15 cellular contexts compared by ENCODE assay signal in genomic region chr10:85667638-85668233, GRCh38.
DNase-seq lines count a peak whose midpoint lies in the region; ATAC-seq and TF ChIP-seq lines count a peak whose summit lies in the region.
"Had no signal": no experiment of that assay in that cellular context is flagged by ENCODE, and none has a peak within 500 bp of the region (broad histone marks: within the 10 kb centered on the region; RNA-seq: fewer than 3 reads in every experiment).

No MANE protein-coding gene starts in this region.

- no peak overlapping the region for H3T11ph ChIP-seq in H9 (ENCODE audit: low read length)

- no peak overlapping the region for H3K23ac ChIP-seq in H9 (ENCODE audit: insufficient read length, low read depth, low read length)

- DNase-seq in H9 (peak; percentile 47), NCI-H345 treated with DMSO at 0.1 percent for 48 hours (lab: John Stamatoyannopoulos, UW; ENCODE audit: unreplicated experiment) (peak; percentile 1), foreskin keratinocyte (no peak), neural progenitor cell (ENCODE audit: low spot score) (peak; percentile 67)
- no peak for DNase-seq in activated effector memory CD4-positive, alpha-beta T cell treated with Interleukin-2 at 50 U/mL for 16 hours
- DNase-seq in naive thymus-derived CD4-positive, alpha-beta T cell, result no peak
- DNase-seq in activated naive CD4-positive, alpha-beta T cell treated with Interleukin-2 at 50 U/mL for 16 hours, result no peak
- DNase-seq: GM23248, KBM-7, NCI-H1417 treated with DMSO at 0.1 percent for 48 hours, NCI-H2081, NCI-H524, Right ventricle myocardium superior, SK-N-SH had no signal

- H4K20me1 ChIP-seq in H9 (ENCODE audit: control insufficient read depth, insufficient read depth, insufficient read length) (no peaks in the 10 kb centered on the region), neural progenitor cell (ENCODE audit: low read depth) (no peaks in the 10 kb centered on the region)

- H3K36me3 Mint-ChIP-seq in H9 (ENCODE audit: insufficient read depth in 1 of 3, low read depth in 3 of 3) (peaks cover 1 to 17% (median 7%) of the 10 kb centered on the region in 3 experiments; a peak in 5 of 7 replicates), neural progenitor cell (no peaks in the 10 kb centered on the region)
- peaks cover 0 to 4% (median 0%) of the 10 kb centered on the region in 5 donors for H3K36me3 Mint-ChIP-seq in naive thymus-derived CD4-positive, alpha-beta T cell

- H3K27ac Mint-ChIP-seq in H9 (peak overlapping the region in 2 of 3 experiments; percentile 13 to 34; a peak in 3 of 7 replicates), neural progenitor cell (no peak overlapping the region)
- H3K27ac Mint-ChIP-seq in naive thymus-derived CD4-positive, alpha-beta T cell, result no peak overlapping the region

- no peak overlapping the region for H2BK15ac ChIP-seq in H9 (ENCODE audit: low read depth, low read length)

- no peak overlapping the region for H2BK12ac ChIP-seq in H9 (ENCODE audit: insufficient read length, low read depth, low read length)

- no peaks in the 10 kb centered on the region for H3K79me1 ChIP-seq in H9 (ENCODE audit: insufficient read depth, low read depth, low read length, poor library complexity, severe bottlenecking)

- H3K14ac ChIP-seq in H9 (ENCODE audit: insufficient read depth, low read length), result no peak overlapping the region

- peaks cover 7 to 8% of the 10 kb centered on the region in 2 experiments; a peak in 4 of 5 replicates for H3K9me3 Mint-ChIP-seq in H9
- peaks cover 16% of the 10 kb centered on the region for H3K9me3 Mint-ChIP-seq in neural progenitor cell
- H3K9me3 Mint-ChIP-seq in naive thymus-derived CD4-positive, alpha-beta T cell, result peaks cover under 1 to 13% (median 5%) of the 10 kb centered on the region in 11 donors

- peaks cover 17% of the 10 kb centered on the region for H3F3A ChIP-seq in neural progenitor cell (ENCODE audit: low read depth)

- no peak overlapping the region for H3K4ac ChIP-seq in H9 (ENCODE audit: low read depth, low read length)

- H4K91ac ChIP-seq in H9 (ENCODE audit: insufficient read length, low read depth, low read length), result no peak overlapping the region

- H4K8ac ChIP-seq in H9 (replicated peaks; ENCODE audit: insufficient read length, low read depth, low read length), result no peak overlapping the region

- no peak overlapping the region for H2AFZ ChIP-seq in H9 (ENCODE audit: low read length)
- H2AFZ ChIP-seq in neural progenitor cell (replicated peaks), result no peak overlapping the region
- H2AFZ ChIP-seq: GM23248 had no signal

- H2BK5ac ChIP-seq in H9 (ENCODE audit: insufficient read length, low read length), result no peak overlapping the region

- no peak overlapping the region for H2BK20ac ChIP-seq in H9 (ENCODE audit: low read depth, low read length, poor library complexity, severe bottlenecking)

- H3K27me3 ChIP-seq in H9 (ENCODE audit: insufficient read depth, low read length) (no peaks in the 10 kb centered on the region), foreskin keratinocyte (no peaks in the 10 kb centered on the region), neural progenitor cell (no peaks in the 10 kb centered on the region)
- H3K27me3 ChIP-seq in naive thymus-derived CD4-positive, alpha-beta T cell (ENCODE audit: control insufficient read depth in 2 of 2, insufficient read depth in 2 of 2, low read length in 2 of 2), result no peaks in the 10 kb centered on the region

- peak; percentile 21 for ATAC-seq in foreskin keratinocyte
- ATAC-seq in naive thymus-derived CD4-positive, alpha-beta T cell, result no peak

- no peak overlapping the region for H2BK120ac ChIP-seq in H9 (ENCODE audit: low read depth, low read length, poor library complexity, severe bottlenecking)

- H3K27me3 Mint-ChIP-seq in H9 (ENCODE audit: low read depth) (peaks cover 25% of the 10 kb centered on the region), neural progenitor cell (ENCODE audit: insufficient read depth, low read depth) (no peaks in the 10 kb centered on the region)
- no peaks in the 10 kb centered on the region for H3K27me3 Mint-ChIP-seq in naive thymus-derived CD4-positive, alpha-beta T cell

- TF ChIP-seq CTCF in H9 (conservative IDR thresholded peaks at IDR 0.05) (no peak), foreskin keratinocyte (conservative IDR thresholded peaks at IDR 0.05) (no peak), neural progenitor cell (IDR thresholded peaks at IDR 0.05) (no peak)

- no peak overlapping the region for H3K56ac ChIP-seq in H9 (ENCODE audit: insufficient read length, low read depth, low read length)

- H3K36me3 ChIP-seq in neural progenitor cell, result no peaks in the 10 kb centered on the region
- H3K36me3 ChIP-seq in naive thymus-derived CD4-positive, alpha-beta T cell (ENCODE audit: control insufficient read depth in 2 of 3, insufficient read depth in 3 of 3, low read length in 3 of 3), result no peaks in the 10 kb centered on the region

- H3K4me3 ChIP-seq in neural progenitor cell, result no peak overlapping the region
- no peak overlapping the region for H3K4me3 ChIP-seq in naive thymus-derived CD4-positive, alpha-beta T cell (ENCODE audit: low read length)
- H3K4me3 ChIP-seq: GM23248 had no signal

- no peaks in the 10 kb centered on the region for H3K79me2 ChIP-seq in H9 (ENCODE audit: insufficient read depth, low read length)
- no peaks in the 10 kb centered on the region for H3K79me2 ChIP-seq in neural progenitor cell (ENCODE audit: low read depth)

- H3K9ac ChIP-seq in H9 (ENCODE audit: extremely low read depth, insufficient read length, low read length) (no peak overlapping the region), neural progenitor cell (no peak overlapping the region)
- H3K9ac ChIP-seq: GM23248, SK-N-SH had no signal

- POLR2A ChIA-PET in naive thymus-derived CD4-positive, alpha-beta T cell (lab: Charles Lee), result no interaction called here

- H3K4me1 ChIP-seq in H9 (ENCODE audit: insufficient read depth, low read length) (peaks cover 6% of the 10 kb centered on the region; the same call in 1 of the 2 replicates), foreskin keratinocyte (no peaks in the 10 kb centered on the region), neural progenitor cell (peaks cover 18% of the 10 kb centered on the region)
- no peaks in the 10 kb centered on the region for H3K4me1 ChIP-seq in naive thymus-derived CD4-positive, alpha-beta T cell (ENCODE audit: control insufficient read depth in 2 of 2, insufficient read depth in 2 of 2, low read length in 2 of 2)

- CTCF ChIA-PET in naive thymus-derived CD4-positive, alpha-beta T cell (lab: Charles Lee), result no interaction called here

- intact Hi-C loops in naive thymus-derived CD4-positive, alpha-beta T cell (cut with micrococcal nuclease), result no loop called here

- H3K9me3 ChIP-seq in H9 (ENCODE audit: control insufficient read depth, low read depth, low read length) (no peaks in the 10 kb centered on the region), neural progenitor cell (ENCODE audit: low read depth) (no peaks in the 10 kb centered on the region)
- H3K9me3 ChIP-seq in naive thymus-derived CD4-positive, alpha-beta T cell (ENCODE audit: control insufficient read depth in 2 of 3, low read length in 3 of 3), result no peaks in the 10 kb centered on the region
- H3K9me3 ChIP-seq: SK-N-SH had no signal

- no peak overlapping the region for H2AK5ac ChIP-seq in H9 (ENCODE audit: insufficient read length, low read length)

- H3K18ac ChIP-seq in H9 (ENCODE audit: insufficient read length, low read depth, low read length), result no peak overlapping the region

- H3K27ac ChIP-seq in H9 (ENCODE audit: insufficient read length, low read depth, low read length), result no peak overlapping the region
- no peak overlapping the region for H3K27ac ChIP-seq in foreskin keratinocyte
- no peak overlapping the region for H3K27ac ChIP-seq in neural progenitor cell
- H3K27ac ChIP-seq in naive thymus-derived CD4-positive, alpha-beta T cell (ENCODE audit: low read depth, low read length), result no peak overlapping the region
- H3K27ac ChIP-seq: C4-2B, GM23248 had no signal

- no CpG with 5 or more reads among the region's 5 CpGs for WGBS in H9 (ENCODE audit: extremely low coverage, insufficient read length, low lambda C conversion rate)

- H3K4me1 Mint-ChIP-seq in H9 (peaks cover 24 to 27% of the 10 kb centered on the region in 2 experiments), neural progenitor cell (peaks cover 23% of the 10 kb centered on the region)
- H3K4me1 Mint-ChIP-seq in naive thymus-derived CD4-positive, alpha-beta T cell, result peaks cover 0 to 5% (median 0%) of the 10 kb centered on the region in 7 donors

- H3K23me2 ChIP-seq in H9 (ENCODE audit: insufficient read length, low read depth, low read length, poor library complexity, severe bottlenecking), result no peaks in the 10 kb centered on the region

- H4K5ac ChIP-seq in H9 (ENCODE audit: insufficient read length, low read depth, low read length), result no peak overlapping the region

- no peak overlapping the region for H3K4me2 ChIP-seq in H9 (ENCODE audit: insufficient read depth, insufficient read length, low read length)
- H3K4me2 ChIP-seq in neural progenitor cell, result peak overlapping the region; percentile 57
- H3K4me2 ChIP-seq: SK-N-SH had no signal

- peak overlapping the region in 1 of 2 experiments; percentile 7; a peak in 1 of 5 replicates for H3K4me3 Mint-ChIP-seq in H9
- H3K4me3 Mint-ChIP-seq in neural progenitor cell, result no peak overlapping the region
- H3K4me3 Mint-ChIP-seq in naive thymus-derived CD4-positive, alpha-beta T cell, result no peak overlapping the region

Comparison
In these comparisons a context has a peak if more than half of its experiments do, and no peak if none do; other contexts are left out.
1. DNase-seq: peak in H9 (single experiment), NCI-H345 treated with DMSO at 0.1 percent for 48 hours (single experiment) and neural progenitor cell (single experiment); none in foreskin keratinocyte (0 of 2), activated effector memory CD4-positive, alpha-beta T cell treated with Interleukin-2 at 50 U/mL for 16 hours (single experiment), naive thymus-derived CD4-positive, alpha-beta T cell (0 of 9) and activated naive CD4-positive, alpha-beta T cell treated with Interleukin-2 at 50 U/mL for 16 hours (single experiment).
2. H3K27ac Mint-ChIP-seq: peak in H9 (2 of 3); none in neural progenitor cell (single experiment) and naive thymus-derived CD4-positive, alpha-beta T cell (0 of 9).